1 cellular context compared by ENCODE assay signal in genomic region chr18:8635087-8635486, GRCh38.
TF ChIP-seq lines count a peak whose summit lies in the region.

No MANE protein-coding gene starts in this region.

TF ChIP-seq in IMR-90, 13 proteins besides CTCF, POLR2A, EP300 and RAD21:
- TF ChIP-seq ELK1 (IDR thresholded peaks at IDR 0.05; ENCODE audit: borderline replicate concordance, low read depth, low read length): no peak
- no peak for TF ChIP-seq RFX5 (IDR thresholded peaks at IDR 0.05; ENCODE audit: low read depth, low read length)
- TF ChIP-seq FOS (IDR thresholded peaks at IDR 0.05; ENCODE audit: low read depth, low read length): no peak
- no peak for TF ChIP-seq USF2 (IDR thresholded peaks at IDR 0.05; ENCODE audit: low read depth, low read length)
- TF ChIP-seq CHD1 (IDR thresholded peaks at IDR 0.05; ENCODE audit: low read depth, low read length): no peak
- no peak for TF ChIP-seq CEBPB (IDR thresholded peaks at IDR 0.05; ENCODE audit: low read depth, low read length)
- TF ChIP-seq SMC3 (IDR thresholded peaks at IDR 0.05; ENCODE audit: low read depth, low read length): no peak
- no peak for TF ChIP-seq MAZ (IDR thresholded peaks at IDR 0.05; ENCODE audit: borderline replicate concordance, low read depth, low read length)
- TF ChIP-seq MXI1 (IDR thresholded peaks at IDR 0.05; ENCODE audit: borderline replicate concordance, low read depth, low read length): no peak
- no peak for TF ChIP-seq RCOR1 (IDR thresholded peaks at IDR 0.05; ENCODE audit: insufficient replicate concordance, low read length)
- no peak for TF ChIP-seq BHLHE40 (IDR thresholded peaks at IDR 0.05; ENCODE audit: low read depth, low read length)
- TF ChIP-seq MAFK (IDR thresholded peaks at IDR 0.05; ENCODE audit: low read depth, low read length): no peak
- TF ChIP-seq NFE2L2 (IDR thresholded peaks at IDR 0.05; ENCODE audit: low read depth, low read length): no peak
